1 cellular context compared by ENCODE assay signal in the genomic region with DNA sequence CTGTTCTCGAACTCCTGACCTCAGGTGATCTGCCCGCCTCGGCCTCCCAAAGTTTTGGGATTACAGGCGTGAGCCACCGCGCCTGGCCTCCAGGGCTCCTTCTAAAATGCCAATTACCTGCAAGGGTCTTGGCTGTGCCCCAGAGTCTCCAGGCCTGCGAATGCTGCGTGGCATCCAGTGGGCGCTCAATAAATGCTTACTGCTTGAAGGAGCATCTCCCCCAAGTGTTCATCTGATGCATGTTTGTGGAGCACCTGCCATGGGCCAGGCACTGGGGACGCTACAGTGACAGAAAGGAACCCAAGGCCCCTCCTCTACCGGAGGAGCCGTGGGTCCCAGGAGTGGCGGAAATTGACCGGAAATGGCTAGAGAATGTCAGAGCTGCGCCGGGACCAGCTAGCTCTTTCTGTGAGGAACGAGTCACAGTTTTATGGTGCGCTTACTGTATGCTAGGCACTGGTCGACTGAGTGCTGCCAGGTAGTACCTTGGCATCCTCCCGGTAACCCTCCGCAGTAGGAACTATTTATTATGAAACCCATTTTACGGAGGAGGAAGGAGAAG.
TF ChIP-seq lines count a peak whose summit lies in the region.

No MANE protein-coding gene starts in this region.

TF ChIP-seq in HepG2, 621 proteins besides CTCF, POLR2A, EP300 and RAD21:
- TF ChIP-seq ZNF629 (CRISPR knock-in tag; conservative IDR thresholded peaks at IDR 0.05) (no peak), ZKSCAN8 (CRISPR knock-in tag; IDR thresholded peaks at IDR 0.05; ENCODE audit: borderline replicate concordance) (0 out of 2 replicates have a peak, but pooled peaks have one; percentile 33)
TF ChIP-seq in HepG2: peak in this region for 1.
